In the genomic region with DNA sequence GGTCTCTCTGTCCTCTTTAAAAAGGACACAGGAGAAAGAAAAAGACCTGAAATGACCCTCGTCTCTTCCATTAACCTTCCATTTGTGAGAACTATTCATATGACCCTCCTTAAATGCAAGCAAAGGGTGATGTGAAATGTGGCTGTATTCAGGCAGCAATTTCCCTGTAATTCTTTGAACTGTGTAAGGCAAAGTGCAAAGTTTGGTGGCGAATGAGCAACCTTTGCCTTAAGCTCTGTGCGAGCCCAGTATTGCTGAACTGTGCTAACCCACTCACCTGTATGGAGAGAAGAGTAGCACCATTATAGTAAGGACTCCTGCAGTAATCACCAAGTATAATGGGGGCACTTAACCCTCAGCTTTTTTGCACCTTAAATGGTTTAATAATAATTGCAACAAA, we compare ENCODE assay signal across 34 cellular contexts.
"Had no signal": no experiment of that assay in that cellular context is flagged by ENCODE, and none has a peak within 500 bp of the region (broad histone marks: within the 10 kb centered on the region; RNA-seq: fewer than 3 reads in every experiment).

No MANE protein-coding gene starts in this region.

- FAIRE-seq: astrocyte, TTC549 had no signal

- ATAC-seq: activated CD8-positive, alpha-beta T cell treated with anti-CD3 and anti-CD28 coated beads for 36 hours; activated naive CD4-positive, alpha-beta T cell treated with anti-CD3 and anti-CD28 coated beads, Interleukin-2, amount 50 U/mL, for 72 hours; activated T-cell treated with anti-CD3 and anti-CD28 coated beads, Interleukin-2, amount 50 U/mL, for 4 hours; activated T-cell treated with anti-CD3 and anti-CD28 coated beads, Interleukin-2, amount 50 U/mL, for 72 hours; activated T-helper 17 cell treated with anti-CD3 and anti-CD28 coated beads, Interleukin-2, amount 50 U/mL, for 72 hours; body of pancreas had no signal

- H3K4me1 ChIP-seq: body of pancreas had no signal

- H3K36me3 ChIP-seq: adrenal gland, brain microvascular endothelial cell, breast epithelium had no signal

- H3K27ac ChIP-seq: adrenal gland, body of pancreas, brain microvascular endothelial cell, VCaP had no signal

- DNase-seq: activated B cell treated with CpG ODN at 0.5 μM for 24 hours; activated CD4-positive, alpha-beta memory T cell treated with anti-CD3 and anti-CD28 coated beads for 36 hours; activated CD4-positive, alpha-beta T cell treated with anti-CD3 and anti-CD28 coated beads for 4 hours; activated CD4-positive, alpha-beta T cell treated with anti-CD3 and anti-CD28 coated beads, Interleukin-2, amount 10 ng/mL, durations not matched to agents 24 days and 14 days; activated CD4-positive, alpha-beta T cell treated with anti-CD3 and anti-CD28 coated beads, Interleukin-2, amount 50 U/mL, for 1 hour; activated CD4-positive, alpha-beta T cell treated with anti-CD3 and anti-CD28 coated beads, Interleukin-2, amount 50 U/mL, for 4 hours; activated CD4-positive, CD25-positive, alpha-beta regulatory T cell treated with anti-CD3 and anti-CD28 coated beads, Interleukin-2, amount 50 U/mL, for 72 hours; activated CD8-positive, alpha-beta memory T cell treated with anti-CD3 and anti-CD28 coated beads, Interleukin-2, amount 50 U/mL, for 4 hours; activated CD8-positive, alpha-beta T cell treated with anti-CD3 and anti-CD28 coated beads for 36 hours; activated effector memory CD4-positive, alpha-beta T cell treated with anti-CD3 and anti-CD28 coated beads, Interleukin-2, amount 50 U/mL, for 16 hours; activated gamma-delta T cell treated with Interleukin-2 at 50 U/mL for 16 hours; activated naive CD4-positive, alpha-beta T cell; activated naive CD4-positive, alpha-beta T cell treated with anti-CD3 and anti-CD28 coated beads for 36 hours; activated naive CD4-positive, alpha-beta T cell treated with anti-CD3 and anti-CD28 coated beads, Interleukin-2, amount 50 U/mL, for 16 hours; activated naive CD8-positive, alpha-beta T cell treated with anti-CD3 and anti-CD28 coated beads for 36 hours; activated T-cell treated with anti-CD3 and anti-CD28 coated beads for 4 hours; activated T-cell treated with anti-CD3 and anti-CD28 coated beads, Interleukin-2, amount 50 U/mL, for 1 hour; activated T-cell treated with anti-CD3 and anti-CD28 coated beads, Interleukin-2, amount 50 U/mL, for 4 hours; activated T-cell treated with anti-CD3 and anti-CD28 coated beads, Interleukin-2, amount 50 U/mL, for 72 hours; adrenal gland; amniotic stem cell; aorta; body of pancreas; brain microvascular endothelial cell; central memory CD4-positive, alpha-beta T cell; T-helper 1 cell; T-helper 2 cell; T-helper 9 cell had no signal

- H3K9me3 ChIP-seq: adrenal gland, body of pancreas, breast epithelium had no signal

- H3K27me3 ChIP-seq: adrenal gland, body of pancreas, brain microvascular endothelial cell, breast epithelium had no signal

- H3K4me3 ChIP-seq: adrenal gland, body of pancreas, breast epithelium had no signal
